2 cellular contexts compared by ENCODE assay signal in genomic region chr4:3228881-3229280, GRCh38.
TF ChIP-seq lines count a peak whose summit lies in the region.

No MANE protein-coding gene starts in this region.

TF ChIP-seq in IMR-90, 13 proteins besides CTCF, POLR2A, EP300 and RAD21:
- no peak for TF ChIP-seq BHLHE40 (IDR thresholded peaks at IDR 0.05; ENCODE audit: low read depth, low read length)
- TF ChIP-seq, protein P1, sequence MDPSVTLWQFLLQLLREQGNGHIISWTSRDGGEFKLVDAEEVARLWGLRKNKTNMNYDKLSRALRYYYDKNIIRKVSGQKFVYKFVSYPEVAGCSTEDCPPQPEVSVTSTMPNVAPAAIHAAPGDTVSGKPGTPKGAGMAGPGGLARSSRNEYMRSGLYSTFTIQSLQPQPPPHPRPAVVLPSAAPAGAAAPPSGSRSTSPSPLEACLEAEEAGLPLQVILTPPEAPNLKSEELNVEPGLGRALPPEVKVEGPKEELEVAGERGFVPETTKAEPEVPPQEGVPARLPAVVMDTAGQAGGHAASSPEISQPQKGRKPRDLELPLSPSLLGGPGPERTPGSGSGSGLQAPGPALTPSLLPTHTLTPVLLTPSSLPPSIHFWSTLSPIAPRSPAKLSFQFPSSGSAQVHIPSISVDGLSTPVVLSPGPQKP (IDR thresholded peaks at IDR 0.05; ENCODE audit: borderline replicate concordance, low read depth, low read length) = no peak
- no peak for TF ChIP-seq NFE2L2 (IDR thresholded peaks at IDR 0.05; ENCODE audit: low read depth, low read length)
- no peak for TF ChIP-seq MAZ (IDR thresholded peaks at IDR 0.05; ENCODE audit: borderline replicate concordance, low read depth, low read length)
- TF ChIP-seq MAFK (IDR thresholded peaks at IDR 0.05; ENCODE audit: low read depth, low read length) = no peak
- no peak for TF ChIP-seq CHD1 (IDR thresholded peaks at IDR 0.05; ENCODE audit: low read depth, low read length)
- TF ChIP-seq MXI1 (IDR thresholded peaks at IDR 0.05; ENCODE audit: borderline replicate concordance, low read depth, low read length) = no peak
- TF ChIP-seq RFX5 (IDR thresholded peaks at IDR 0.05; ENCODE audit: low read depth, low read length) = no peak
- TF ChIP-seq USF2 (IDR thresholded peaks at IDR 0.05; ENCODE audit: low read depth, low read length) = no peak

TF ChIP-seq in SK-N-SH, 30 proteins besides CTCF, POLR2A, EP300 and RAD21:
- TF ChIP-seq SMC3 (IDR thresholded peaks at IDR 0.05; ENCODE audit: low read depth, low read length) (no peak), CHD2 (IDR thresholded peaks at IDR 0.05; ENCODE audit: low read length, partially characterized antibody) (no peak), RFX5 (IDR thresholded peaks at IDR 0.05; ENCODE audit: low read length) (no peak), GATA2 (CRISPR knock-in tag; IDR thresholded peaks at IDR 0.05) (no peak), RCOR1 (IDR thresholded peaks at IDR 0.05; ENCODE audit: low read length) (no peak), NFIC (IDR thresholded peaks at IDR 0.05; ENCODE audit: borderline replicate concordance) (no peak)
- TF ChIP-seq, protein P2, sequence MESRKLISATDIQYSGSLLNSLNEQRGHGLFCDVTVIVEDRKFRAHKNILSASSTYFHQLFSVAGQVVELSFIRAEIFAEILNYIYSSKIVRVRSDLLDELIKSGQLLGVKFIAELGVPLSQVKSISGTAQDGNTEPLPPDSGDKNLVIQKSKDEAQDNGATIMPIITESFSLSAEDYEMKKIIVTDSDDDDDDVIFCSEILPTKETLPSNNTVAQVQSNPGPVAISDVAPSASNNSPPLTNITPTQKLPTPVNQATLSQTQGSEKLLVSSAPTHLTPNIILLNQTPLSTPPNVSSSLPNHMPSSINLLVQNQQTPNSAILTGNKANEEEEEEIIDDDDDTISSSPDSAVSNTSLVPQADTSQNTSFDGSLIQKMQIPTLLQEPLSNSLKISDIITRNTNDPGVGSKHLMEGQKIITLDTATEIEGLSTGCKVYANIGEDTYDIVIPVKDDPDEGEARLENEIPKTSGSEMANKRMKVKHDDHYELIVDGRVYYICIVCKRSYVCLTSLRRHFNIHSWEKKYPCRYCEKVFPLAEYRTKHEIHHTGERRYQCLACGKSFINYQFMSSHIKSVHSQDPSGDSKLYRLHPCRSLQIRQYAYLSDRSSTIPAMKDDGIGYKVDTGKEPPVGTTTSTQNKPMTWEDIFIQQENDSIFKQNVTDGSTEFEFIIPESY (IDR thresholded peaks at IDR 0.05; ENCODE audit: borderline replicate concordance, low read depth) = no peak
- TF ChIP-seq, protein P3, sequence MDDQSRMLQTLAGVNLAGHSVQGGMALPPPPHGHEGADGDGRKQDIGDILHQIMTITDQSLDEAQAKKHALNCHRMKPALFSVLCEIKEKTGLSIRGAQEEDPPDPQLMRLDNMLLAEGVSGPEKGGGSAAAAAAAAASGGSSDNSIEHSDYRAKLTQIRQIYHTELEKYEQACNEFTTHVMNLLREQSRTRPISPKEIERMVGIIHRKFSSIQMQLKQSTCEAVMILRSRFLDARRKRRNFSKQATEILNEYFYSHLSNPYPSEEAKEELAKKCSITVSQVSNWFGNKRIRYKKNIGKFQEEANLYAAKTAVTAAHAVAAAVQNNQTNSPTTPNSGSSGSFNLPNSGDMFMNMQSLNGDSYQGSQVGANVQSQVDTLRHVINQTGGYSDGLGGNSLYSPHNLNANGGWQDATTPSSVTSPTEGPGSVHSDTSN (IDR thresholded peaks at IDR 0.05) = no peak
- TF ChIP-seq, protein P4, sequence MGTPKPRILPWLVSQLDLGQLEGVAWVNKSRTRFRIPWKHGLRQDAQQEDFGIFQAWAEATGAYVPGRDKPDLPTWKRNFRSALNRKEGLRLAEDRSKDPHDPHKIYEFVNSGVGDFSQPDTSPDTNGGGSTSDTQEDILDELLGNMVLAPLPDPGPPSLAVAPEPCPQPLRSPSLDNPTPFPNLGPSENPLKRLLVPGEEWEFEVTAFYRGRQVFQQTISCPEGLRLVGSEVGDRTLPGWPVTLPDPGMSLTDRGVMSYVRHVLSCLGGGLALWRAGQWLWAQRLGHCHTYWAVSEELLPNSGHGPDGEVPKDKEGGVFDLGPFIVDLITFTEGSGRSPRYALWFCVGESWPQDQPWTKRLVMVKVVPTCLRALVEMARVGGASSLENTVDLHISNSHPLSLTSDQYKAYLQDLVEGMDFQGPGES (IDR thresholded peaks at IDR 0.05; ENCODE audit: low read depth, low read length) = no peak
TF ChIP-seq in SK-N-SH: peak in this region for 0.
